In the genomic region with DNA sequence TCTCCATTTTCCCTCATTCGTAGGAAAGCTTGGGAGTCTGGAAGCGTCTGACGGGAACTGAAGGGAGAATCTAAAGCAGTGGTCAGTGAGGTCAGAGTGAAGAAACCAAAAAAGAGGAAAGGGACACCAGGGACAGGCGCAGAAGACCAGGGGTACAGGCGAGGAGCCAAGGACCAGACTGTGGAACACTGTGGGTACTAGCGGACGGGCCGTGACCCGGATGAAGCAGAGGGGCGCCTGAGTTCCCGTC, we compare ENCODE assay signal across 8 cellular contexts. TPM values are rescaled to one million over a fixed set of nuclear protein-coding genes. Genes with fewer than 3 reads are reported as not detected.
DNase-seq lines count a peak whose midpoint lies in the region; ATAC-seq, FAIRE-seq and TF ChIP-seq lines count a peak whose summit lies in the region.

No MANE protein-coding gene starts in this region.

- H3K27me3 ChIP-seq in keratinocyte (ENCODE audit: control insufficient read depth, extremely low read depth, insufficient read depth, low read length) = no peaks in the 10 kb centered on the region

- no peaks in the 10 kb centered on the region for H3K9me3 Mint-ChIP-seq in T-helper 2 cell treated with Interferon-gamma antibody and Interleukin-4, amounts not matched to agents 5 μg/mL and 100 μg/mL, for 36 hours
- no peaks in the 10 kb centered on the region for H3K9me3 Mint-ChIP-seq in activated T-helper 17 cell treated with anti-CD3 and anti-CD28 coated beads, Interleukin-2, amount 50 U/mL, for 72 hours

- peaks cover 25% of the 10 kb centered on the region for H3K4me1 Mint-ChIP-seq in T-helper 2 cell treated with Interferon-gamma antibody and Interleukin-4, amounts not matched to agents 5 μg/mL and 100 μg/mL, for 36 hours (ENCODE audit: low read depth)
- peaks cover 17% of the 10 kb centered on the region for H3K4me1 Mint-ChIP-seq in activated T-helper 17 cell treated with anti-CD3 and anti-CD28 coated beads, Interleukin-2, amount 50 U/mL, for 72 hours

- FAIRE-seq in keratinocyte (lab: Jason Lieb, UNC) = no peak

- peak overlapping the region; percentile 92 for H3K27ac Mint-ChIP-seq in T-helper 2 cell treated with Interferon-gamma antibody and Interleukin-4, amounts not matched to agents 5 μg/mL and 100 μg/mL, for 36 hours
- H3K27ac Mint-ChIP-seq in activated T-helper 17 cell treated with anti-CD3 and anti-CD28 coated beads, Interleukin-2, amount 50 U/mL, for 72 hours = peak overlapping the region; percentile 99

- H3K9me3 ChIP-seq in keratinocyte (ENCODE audit: control insufficient read depth, low read depth, low read length) = no peaks in the 10 kb centered on the region

- ATAC-seq in activated T-helper 17 cell treated with anti-CD3 and anti-CD28 coated beads, Interleukin-2, amount 50 U/mL, for 72 hours (replicated peaks) = no peak
- ATAC-seq in GM18861 (IDR thresholded peaks at IDR 0.05; ENCODE audit: unreplicated experiment) (no peak), HG02678 (IDR thresholded peaks at IDR 0.05; ENCODE audit: unreplicated experiment) (no peak)

- dilution Hi-C loops in keratinocyte (cut with MboI; ENCODE audit: extremely low pct_ligation_motif_present, low sequenced_read_pairs) = no loop called here

- H3K27me3 Mint-ChIP-seq in T-helper 2 cell treated with Interferon-gamma antibody and Interleukin-4, amounts not matched to agents 5 μg/mL and 100 μg/mL, for 36 hours (ENCODE audit: low read depth) = no peaks in the 10 kb centered on the region
- H3K27me3 Mint-ChIP-seq in activated T-helper 17 cell treated with anti-CD3 and anti-CD28 coated beads, Interleukin-2, amount 50 U/mL, for 72 hours = no peaks in the 10 kb centered on the region

- peaks cover 7% of the 10 kb centered on the region for H3K36me3 Mint-ChIP-seq in T-helper 2 cell treated with Interferon-gamma antibody and Interleukin-4, amounts not matched to agents 5 μg/mL and 100 μg/mL, for 36 hours (ENCODE audit: low read depth)
- peaks cover 19% of the 10 kb centered on the region for H3K36me3 Mint-ChIP-seq in activated T-helper 17 cell treated with anti-CD3 and anti-CD28 coated beads, Interleukin-2, amount 50 U/mL, for 72 hours (ENCODE audit: low read depth)

- H3K9ac ChIP-seq in keratinocyte (ENCODE audit: control insufficient read depth, extremely low read depth, insufficient read depth, low read length) = peak overlapping the region; percentile 98

- H3K4me3 ChIP-seq in keratinocyte (ENCODE audit: control insufficient read depth in 2 of 3, extremely low read depth in 1 of 3, insufficient read depth in 2 of 3, low read depth in 1 of 3, low read length in 3 of 3) = peak overlapping the region; percentile 66 to 90 (median 77)

- DNase-seq in T-helper 2 cell treated with Interferon-gamma antibody and Interleukin-4, amounts not matched to agents 5 μg/mL and 100 μg/mL, for 36 hours (ENCODE audit: low spot score) = no peak
- DNase-seq in T-helper 2 cell = no peak
- no peak for DNase-seq in keratinocyte (ENCODE audit: low read depth, low spot score)
- no peak for DNase-seq in amniotic stem cell (lab: John Stamatoyannopoulos, UW)

- peaks cover 12% of the 10 kb centered on the region for H3K79me2 ChIP-seq in keratinocyte (ENCODE audit: control insufficient read depth, insufficient read depth, low read length)

- H3K9me1 ChIP-seq in keratinocyte (ENCODE audit: control insufficient read depth, extremely low read depth, insufficient read depth, low read length) = no peaks in the 10 kb centered on the region

- H3K36me3 ChIP-seq in keratinocyte (ENCODE audit: control insufficient read depth in 2 of 2, extremely low read depth in 1 of 2, insufficient read depth in 2 of 2, low read length in 2 of 2) = peaks cover 0 to 5% of the 10 kb centered on the region in 2 experiments

- H3K4me2 ChIP-seq in keratinocyte (ENCODE audit: control insufficient read depth, extremely low read depth, insufficient read depth, low read depth, low read length) = peak overlapping the region; percentile 100

- no peaks in the 10 kb centered on the region for H4K20me1 ChIP-seq in keratinocyte (ENCODE audit: control insufficient read depth, extremely low read depth, insufficient read depth, low read length)

- H2AFZ ChIP-seq in keratinocyte (ENCODE audit: control insufficient read depth, low read length) = peak overlapping the region; percentile 77

- TF ChIP-seq CTCF in keratinocyte (optimal IDR thresholded peaks at IDR 0.05 in 1 of 3, IDR thresholded peaks at IDR 0.05 in 1 of 3, conservative IDR thresholded peaks at IDR 0.05 in 1 of 3; ENCODE audit: extremely low read depth in 1 of 3, insufficient read depth in 2 of 3, low read length in 3 of 3) = no peak

- H3K4me3 Mint-ChIP-seq in T-helper 2 cell treated with Interferon-gamma antibody and Interleukin-4, amounts not matched to agents 5 μg/mL and 100 μg/mL, for 36 hours = peak overlapping the region; percentile 95
- H3K4me3 Mint-ChIP-seq in activated T-helper 17 cell treated with anti-CD3 and anti-CD28 coated beads, Interleukin-2, amount 50 U/mL, for 72 hours = peak overlapping the region; percentile 89

- H3K27ac ChIP-seq in keratinocyte (ENCODE audit: control insufficient read depth, insufficient read depth, low read length) (peak overlapping the region; percentile 94), temporal lobe (ENCODE audit: low read depth, low read length) (peak overlapping the region; percentile 97)

- H3K4me1 ChIP-seq in keratinocyte (ENCODE audit: control insufficient read depth, extremely low read depth, insufficient read depth, low read length) = peaks cover 22% of the 10 kb centered on the region

RNA-seq across cellular contexts. Expression of a gene that starts 0.2 kb away (rescaled TPM):
- total RNA-seq in activated T-helper 17 cell treated with anti-CD3 and anti-CD28 coated beads, Interleukin-2, amount 50 U/mL, for 72 hours = 10 to 100 TPM; 31.3 to 59.9 TPM
- polyA plus RNA-seq in keratinocyte = 43.4 to 69.9 TPM (median 59.5 TPM) in 3 replicates
- 3.8 TPM for polyA plus RNA-seq in keratinocyte (2011; ENCODE audit: low read depth)
- polyA plus RNA-seq in keratinocyte (2011; cell fraction: cytosol; rRNA removed) = 36.1 and 59.2 TPM in 2 replicates
- polyA plus RNA-seq in keratinocyte (2011; cell fraction: nucleus; rRNA removed) = 31.1 and 36.4 TPM in 2 replicates
- polyA plus RNA-seq in keratinocyte (2012; ENCODE audit: low replicate concordance) = 36.9 and 60.2 TPM in 2 replicates
- 34.7 to 71.9 TPM (median 51.0 TPM) in 3 replicates for polyA minus RNA-seq in keratinocyte
- 60.6 TPM for polyA minus RNA-seq in keratinocyte (2011; cell fraction: cytosol; rRNA and poly(A)+ RNA removed)
- polyA minus RNA-seq in keratinocyte (2011; cell fraction: nucleus; rRNA and poly(A)+ RNA removed) = 16.4 and 18.3 TPM in 2 replicates
- 14.0 TPM for total RNA-seq in temporal lobe

RNA-seq across cellular contexts. Expression of a gene that starts 0.6 kb away (rescaled TPM):
- total RNA-seq in activated T-helper 17 cell treated with anti-CD3 and anti-CD28 coated beads, Interleukin-2, amount 50 U/mL, for 72 hours = 10 to 100 TPM; 11.8 to 26.8 TPM
- 14.4 to 36.0 TPM (median 16.2 TPM) in 3 replicates for polyA plus RNA-seq in keratinocyte
- 25.5 TPM for polyA plus RNA-seq in keratinocyte (2011; ENCODE audit: low read depth)
- polyA plus RNA-seq in keratinocyte (2011; cell fraction: cytosol; rRNA removed) = 6.5 and 8.4 TPM in 2 replicates
- 99.2 and 112 TPM in 2 replicates for polyA plus RNA-seq in keratinocyte (2011; cell fraction: nucleus; rRNA removed)
- 11.8 and 32.9 TPM in 2 replicates for polyA plus RNA-seq in keratinocyte (2012; ENCODE audit: low replicate concordance)
- 23.7 to 34.4 TPM (median 27.5 TPM) in 3 replicates for polyA minus RNA-seq in keratinocyte
- polyA minus RNA-seq in keratinocyte (2011; cell fraction: cytosol; rRNA and poly(A)+ RNA removed) = 12.5 TPM
- 22.6 and 28.6 TPM in 2 replicates for polyA minus RNA-seq in keratinocyte (2011; cell fraction: nucleus; rRNA and poly(A)+ RNA removed)
- 4.7 TPM for total RNA-seq in temporal lobe

RNA-seq across cellular contexts. Expression of a gene that starts 34.7 kb away (rescaled TPM):
- total RNA-seq in activated T-helper 17 cell treated with anti-CD3 and anti-CD28 coated beads, Interleukin-2, amount 50 U/mL, for 72 hours = 10 to 100 TPM; 10.6 to 16.6 TPM
- polyA plus RNA-seq in keratinocyte = 1.6 to 4.5 TPM (median 1.7 TPM) in 3 replicates
- 0.31 TPM for polyA plus RNA-seq in keratinocyte (2011; ENCODE audit: low read depth)
- polyA plus RNA-seq in keratinocyte (2011; cell fraction: cytosol; rRNA removed) = 1.3 and 2.6 TPM in 2 replicates
- polyA plus RNA-seq in keratinocyte (2011; cell fraction: nucleus; rRNA removed) = 9.1 and 14.9 TPM in 2 replicates
- 0.32 and 2.1 TPM in 2 replicates for polyA plus RNA-seq in keratinocyte (2012; ENCODE audit: low replicate concordance)
- 3.2 to 6.3 TPM (median 4.0 TPM) in 3 replicates for polyA minus RNA-seq in keratinocyte
- polyA minus RNA-seq in keratinocyte (2011; cell fraction: cytosol; rRNA and poly(A)+ RNA removed) = 4.6 TPM
- 6.1 and 8.1 TPM in 2 replicates for polyA minus RNA-seq in keratinocyte (2011; cell fraction: nucleus; rRNA and poly(A)+ RNA removed)
- 18.9 TPM for total RNA-seq in temporal lobe

RNA-seq across cellular contexts. Expression of a gene that starts 35.2 kb away (rescaled TPM):
- total RNA-seq in activated T-helper 17 cell treated with anti-CD3 and anti-CD28 coated beads, Interleukin-2, amount 50 U/mL, for 72 hours = 100 to 1,000 TPM; 108 to 166 TPM
- polyA plus RNA-seq in keratinocyte = 99.1 to 183 TPM (median 127 TPM) in 3 replicates
- polyA plus RNA-seq in keratinocyte (2011; ENCODE audit: low read depth) = 30.8 TPM
- polyA plus RNA-seq in keratinocyte (2011; cell fraction: cytosol; rRNA removed) = 176 and 199 TPM in 2 replicates
- 136 and 150 TPM in 2 replicates for polyA plus RNA-seq in keratinocyte (2011; cell fraction: nucleus; rRNA removed)
- 216 and 229 TPM in 2 replicates for polyA plus RNA-seq in keratinocyte (2012; ENCODE audit: low replicate concordance)
- polyA minus RNA-seq in keratinocyte = 140 to 403 TPM (median 203 TPM) in 3 replicates
- 199 TPM for polyA minus RNA-seq in keratinocyte (2011; cell fraction: cytosol; rRNA and poly(A)+ RNA removed)
- polyA minus RNA-seq in keratinocyte (2011; cell fraction: nucleus; rRNA and poly(A)+ RNA removed) = 30.2 and 35.8 TPM in 2 replicates
- 21.4 TPM for total RNA-seq in temporal lobe

RNA-seq across cellular contexts. Expression of a gene that starts 47.0 kb away (rescaled TPM):
- 10 to 100 TPM; 20.7 to 32.1 TPM for total RNA-seq in activated T-helper 17 cell treated with anti-CD3 and anti-CD28 coated beads, Interleukin-2, amount 50 U/mL, for 72 hours
- 8.8 to 12.6 TPM (median 9.2 TPM) in 3 replicates for polyA plus RNA-seq in keratinocyte
- polyA plus RNA-seq in keratinocyte (2011; ENCODE audit: low read depth) = 5.9 TPM
- 13.5 and 25.2 TPM in 2 replicates for polyA plus RNA-seq in keratinocyte (2011; cell fraction: cytosol; rRNA removed)
- 22.5 and 30.8 TPM in 2 replicates for polyA plus RNA-seq in keratinocyte (2011; cell fraction: nucleus; rRNA removed)
- polyA plus RNA-seq in keratinocyte (2012; ENCODE audit: low replicate concordance) = 26.2 and 38.0 TPM in 2 replicates
- 7.4 to 47.3 TPM (median 8.8 TPM) in 3 replicates for polyA minus RNA-seq in keratinocyte
- 32.0 TPM for polyA minus RNA-seq in keratinocyte (2011; cell fraction: cytosol; rRNA and poly(A)+ RNA removed)
- polyA minus RNA-seq in keratinocyte (2011; cell fraction: nucleus; rRNA and poly(A)+ RNA removed) = 13.2 and 13.6 TPM in 2 replicates
- 4.4 TPM for total RNA-seq in temporal lobe
